ENCODE assay signal across 12 cellular contexts in genomic region chr1:40796939-40797667, GRCh38. TPM values are rescaled to one million over a fixed set of nuclear protein-coding genes. Genes with fewer than 3 reads are reported as not detected.
DNase-seq lines count a peak whose midpoint lies in the region; ATAC-seq and TF ChIP-seq lines count a peak whose summit lies in the region.
"Had no signal": no experiment of that assay in that cellular context is flagged by ENCODE, and none has a peak within 500 bp of the region (broad histone marks: within the 10 kb centered on the region; RNA-seq: fewer than 3 reads in every experiment).

No MANE protein-coding gene starts in this region.

- ATAC-seq in GM19328 (IDR thresholded peaks at IDR 0.05; ENCODE audit: unreplicated experiment) = no peak
- no peak for ATAC-seq in natural killer cell
- ATAC-seq: lower lobe of right lung had no signal

- no peak overlapping the region for H3K4me3 Mint-ChIP-seq in natural killer cell

- peak overlapping the region; percentile 55 to 63 for H3K27ac ChIP-seq in ascending aorta
- H3K27ac ChIP-seq: lower lobe of right lung had no signal

- no peak overlapping the region for H3K4me3 ChIP-seq in ascending aorta
- H3K4me3 ChIP-seq: lower lobe of right lung had no signal

- H3K9me3 Mint-ChIP-seq in natural killer cell = no peaks in the 10 kb centered on the region

- DNase-seq in AG08395 (ENCODE audit: low spot score) (peak; percentile 56), H4 (ENCODE audit: low spot score) (peak; percentile 35), ascending aorta (ENCODE audit: low spot score in 2 of 2) (peak; percentile 37 to 94), myocyte (ENCODE audit: low read depth) (peak; percentile 98), NCI-H2171 (lab: John Stamatoyannopoulos, UW) (no peak), Ammon's horn (ENCODE audit: low spot score) (no peak), natural killer cell (no peak)
- DNase-seq: activated CD4-positive, CD25-positive, alpha-beta regulatory T cell treated with anti-CD3 and anti-CD28 coated beads, Interleukin-2, amount 50 U/mL, for 72 hours; COR-L47; lower lobe of right lung; stimulated activated CD4-positive, alpha-beta T cell treated with anti-CD3 and anti-CD28 coated beads, Interleukin-15, amount 100 ng/mL, for 24 hours had no signal

- intact Hi-C loops in ascending aorta (cut with DNase I) = loop anchor here (10.0 kb wide), 1 partner anchor 698 kb away; no protein-coding TSS in a partner anchor
- intact Hi-C loops in natural killer cell (cut with micrococcal nuclease) = no loop called here

- H3K9me3 ChIP-seq in ascending aorta = no peaks in the 10 kb centered on the region
- H3K9me3 ChIP-seq: lower lobe of right lung had no signal

- H3K27me3 ChIP-seq in ascending aorta = no peaks in the 10 kb centered on the region

- peaks cover 27 to 46% of the 10 kb centered on the region in 2 donors for H3K4me1 ChIP-seq in ascending aorta

- H3K27me3 Mint-ChIP-seq in natural killer cell (ENCODE audit: low read depth in 2 of 2) = peaks cover 0 to 5% of the 10 kb centered on the region in 2 donors

- H3K36me3 Mint-ChIP-seq in natural killer cell = no peaks in the 10 kb centered on the region

- no peak for TF ChIP-seq CTCF in ascending aorta (IDR thresholded peaks at IDR 0.05)
- no peak for TF ChIP-seq CTCF in natural killer cell (IDR thresholded peaks at IDR 0.05)

- no peaks in the 10 kb centered on the region for H3K36me3 ChIP-seq in ascending aorta
- H3K36me3 ChIP-seq: lower lobe of right lung had no signal

- no peak overlapping the region for H3K27ac Mint-ChIP-seq in natural killer cell

- H3K4me1 Mint-ChIP-seq in natural killer cell = peaks cover 12 to 21% of the 10 kb centered on the region in 2 donors

RNA-seq across cellular contexts. Expression of gene KCNQ4, which starts 13.5 kb away (rescaled TPM):
- not detected in 2 replicates for total RNA-seq in H4 (2014; rRNA removed; shearing (Covaris generic))
- total RNA-seq in ascending aorta (14.5 TPM), myocyte (79.4 and 152 TPM in 2 replicates), natural killer cell (under 1 TPM; 0.14 to 0.45 (median 0.35) TPM)
- 21.5 TPM for polyA plus RNA-seq in myocyte (2012)

Comparison
In these comparisons a context has a peak if more than half of its experiments do, and no peak if none do; other contexts are left out.
1. DNase-seq: peak in AG08395 (single experiment), H4 (single experiment), ascending aorta (2 of 2) and myocyte (single experiment); none in NCI-H2171 (single experiment), Ammon's horn (single experiment) and natural killer cell (single experiment).
2. RNA of gene KCNQ4, which starts 13.5 kb away (total RNA-seq): 79.4 to 152 TPM in myocyte and 14.5 TPM in ascending aorta (single experiment); 0.14 to 0.45 TPM in natural killer cell and not detected in H4; every median in the first group is over 10 times any median in the second.